12 cellular contexts compared by ENCODE assay signal in the genomic region with DNA sequence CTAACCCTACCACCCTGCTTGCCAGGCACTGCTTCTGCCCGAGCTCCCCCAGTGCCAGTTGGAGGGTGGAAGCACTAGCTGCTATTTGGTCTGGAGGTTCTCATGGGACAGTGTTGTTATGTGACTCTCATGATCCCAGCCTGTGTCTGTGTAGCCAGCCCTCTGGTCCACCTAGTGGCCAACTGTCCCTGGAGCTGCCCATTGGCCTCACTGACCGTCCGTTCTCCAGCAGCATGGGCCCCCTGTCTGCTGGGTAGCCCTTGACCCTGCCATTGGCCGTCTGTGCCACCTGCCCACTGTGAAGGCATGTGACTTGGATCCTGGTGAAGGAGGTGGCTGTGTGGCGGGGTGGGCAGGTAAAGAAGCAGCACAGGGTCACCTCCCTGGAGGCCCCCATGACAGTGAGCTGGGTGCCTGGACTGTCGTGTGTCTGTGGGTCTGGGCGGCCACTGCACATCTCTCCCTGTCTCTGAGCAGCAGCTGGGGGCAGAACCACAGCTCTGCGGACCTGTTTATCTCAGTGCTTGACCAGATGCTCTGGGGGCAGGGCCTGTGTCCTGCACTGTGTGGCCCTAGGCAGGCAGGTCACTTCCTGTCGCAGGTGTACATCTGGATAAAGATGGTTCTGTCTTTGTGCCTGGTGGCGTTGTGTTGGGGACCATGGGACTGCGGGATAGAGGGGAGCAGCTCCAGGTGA. TPM values are rescaled to one million over a fixed set of nuclear protein-coding genes. Genes with fewer than 3 reads are reported as not detected.
DNase-seq lines count a peak whose midpoint lies in the region; ATAC-seq, FAIRE-seq and TF ChIP-seq lines count a peak whose summit lies in the region.
"Had no signal": no experiment of that assay in that cellular context is flagged by ENCODE, and none has a peak within 500 bp of the region (broad histone marks: within the 10 kb centered on the region; RNA-seq: fewer than 3 reads in every experiment).

No MANE protein-coding gene starts in this region.

- WGBS in neuronal stem cell (ENCODE audit: extremely low coverage in 2 of 2, insufficient read length in 2 of 2, insufficient replicate concordance in 1 of 2), 2 donors: no CpG with 5 or more reads among the region's 11 CpGs

- ATAC-seq in activated CD8-positive, alpha-beta memory T cell treated with anti-CD3 and anti-CD28 coated beads, Interleukin-2, amount 10 ng/mL, durations not matched to agents 7 days and 5 days: no peak
- ATAC-seq in GM18505 (IDR thresholded peaks at IDR 0.05; ENCODE audit: unreplicated experiment): no peak
- no peak for ATAC-seq in HG03520 (IDR thresholded peaks at IDR 0.05; ENCODE audit: unreplicated experiment)

- CTCF ChIA-PET in activated CD8-positive, alpha-beta memory T cell treated with anti-CD3 and anti-CD28 coated beads, Interleukin-2, amount 10 ng/mL, durations not matched to agents 7 days and 5 days (lab: Charles Lee): no interaction called here

- H3K18ac ChIP-seq in neuronal stem cell (ENCODE audit: low read length): peak overlapping the region; percentile 20

- peaks cover 14% of the 10 kb centered on the region for H3K9me3 Mint-ChIP-seq in activated CD8-positive, alpha-beta memory T cell treated with anti-CD3 and anti-CD28 coated beads, Interleukin-2, amount 10 ng/mL, durations not matched to agents 7 days and 5 days (ENCODE audit: low read depth)

- H3K4me1 Mint-ChIP-seq in activated CD8-positive, alpha-beta memory T cell treated with anti-CD3 and anti-CD28 coated beads, Interleukin-2, amount 10 ng/mL, durations not matched to agents 7 days and 5 days: peaks cover 8% of the 10 kb centered on the region

- H3K36me3 Mint-ChIP-seq in activated CD8-positive, alpha-beta memory T cell treated with anti-CD3 and anti-CD28 coated beads, Interleukin-2, amount 10 ng/mL, durations not matched to agents 7 days and 5 days: peaks cover 21% of the 10 kb centered on the region

- TF ChIP-seq POLR2A in GM18505 (IDR thresholded peaks at IDR 0.05; ENCODE audit: borderline replicate concordance, extremely low read depth, insufficient read depth, insufficient read length) (no peak), H54 (IDR thresholded peaks at IDR 0.05; ENCODE audit: low read depth, low read length) (no peak)

- no peak overlapping the region for H2BK15ac ChIP-seq in neuronal stem cell (ENCODE audit: low read length)

- peaks cover 14% of the 10 kb centered on the region for H3K79me1 ChIP-seq in neuronal stem cell (ENCODE audit: low read depth, low read length)

- no peaks in the 10 kb centered on the region for H3K27me3 ChIP-seq in cardiac muscle cell
- no peaks in the 10 kb centered on the region for H3K27me3 ChIP-seq in neuronal stem cell (ENCODE audit: control insufficient read depth in 3 of 3, insufficient read depth in 3 of 3, low read depth in 1 of 3, low read length in 3 of 3)
- H3K27me3 ChIP-seq: sigmoid colon, uterus had no signal

- H2BK12ac ChIP-seq in neuronal stem cell (ENCODE audit: low read length): no peak overlapping the region

- H3K36me3 ChIP-seq in cardiac muscle cell (no peaks in the 10 kb centered on the region), neuronal stem cell (replicated peaks in 1 of 2; ENCODE audit: control insufficient read depth in 2 of 2, insufficient read depth in 2 of 2, low read length in 2 of 2) (no peaks in the 10 kb centered on the region)
- H3K36me3 ChIP-seq: sigmoid colon, uterus had no signal

- H2BK120ac ChIP-seq in neuronal stem cell (ENCODE audit: low read depth, low read length): no peak overlapping the region

- no peak overlapping the region for H3K27ac Mint-ChIP-seq in activated CD8-positive, alpha-beta memory T cell treated with anti-CD3 and anti-CD28 coated beads, Interleukin-2, amount 10 ng/mL, durations not matched to agents 7 days and 5 days

- H2BK5ac ChIP-seq in neuronal stem cell (ENCODE audit: low read length): no peak overlapping the region

- no peak overlapping the region for H4K8ac ChIP-seq in neuronal stem cell (ENCODE audit: low read depth, low read length)

- no peak overlapping the region for H3K4me3 Mint-ChIP-seq in activated CD8-positive, alpha-beta memory T cell treated with anti-CD3 and anti-CD28 coated beads, Interleukin-2, amount 10 ng/mL, durations not matched to agents 7 days and 5 days

- no peak overlapping the region for H3K4me2 ChIP-seq in neuronal stem cell (ENCODE audit: insufficient read depth, low read length, poor library complexity, severe bottlenecking)

- H3K27me3 Mint-ChIP-seq in activated CD8-positive, alpha-beta memory T cell treated with anti-CD3 and anti-CD28 coated beads, Interleukin-2, amount 10 ng/mL, durations not matched to agents 7 days and 5 days: no peaks in the 10 kb centered on the region

- no peak overlapping the region for H3K14ac ChIP-seq in neuronal stem cell (ENCODE audit: low read length)

- H3K9me3 ChIP-seq in cardiac muscle cell (ENCODE audit: low read depth): no peaks in the 10 kb centered on the region
- H3K9me3 ChIP-seq in neuronal stem cell (replicated peaks in 1 of 2; ENCODE audit: control insufficient read depth in 2 of 2, insufficient read depth in 1 of 2, low read depth in 1 of 2, low read length in 2 of 2): peaks cover 3 to 27% of the 10 kb centered on the region in 2 donors
- H3K9me3 ChIP-seq: sigmoid colon, uterus had no signal

- no peak overlapping the region for H3K4ac ChIP-seq in neuronal stem cell (ENCODE audit: low read length)

- H4K91ac ChIP-seq in neuronal stem cell (ENCODE audit: low read depth, low read length, poor library complexity): no peak overlapping the region

- peak; percentile 14 for TF ChIP-seq CTCF in cardiac muscle cell (IDR thresholded peaks at IDR 0.05; ENCODE audit: low read depth, low read length)

- H3K27ac ChIP-seq in cardiac muscle cell (no peak overlapping the region), neuronal stem cell (replicated peaks; ENCODE audit: low read length) (no peak overlapping the region)
- H3K27ac ChIP-seq: sigmoid colon, uterus had no signal

- H2AK5ac ChIP-seq in neuronal stem cell (ENCODE audit: low read depth, low read length): no peak overlapping the region

- H3K4me1 ChIP-seq in cardiac muscle cell (ENCODE audit: low read depth) (peaks cover 9% of the 10 kb centered on the region), neuronal stem cell (ENCODE audit: control insufficient read depth in 2 of 2, insufficient read depth in 1 of 2, low read depth in 1 of 2, low read length in 2 of 2) (peaks cover 12 to 23% of the 10 kb centered on the region in 2 donors)

- H3K23ac ChIP-seq in neuronal stem cell (ENCODE audit: low read depth, low read length, poor library complexity): peak overlapping the region; percentile 92

- no peak overlapping the region for H3K9ac ChIP-seq in neuronal stem cell (ENCODE audit: low read depth, low read length, poor library complexity)

- H3K4me3 ChIP-seq in cardiac muscle cell: no peak overlapping the region
- H3K4me3 ChIP-seq in neuronal stem cell (ENCODE audit: low read length in 2 of 2): no peak overlapping the region
- H3K4me3 ChIP-seq: sigmoid colon, uterus had no signal

- H2AFZ ChIP-seq in neuronal stem cell (ENCODE audit: low read length): no peak overlapping the region

- no peak for FAIRE-seq in H54 (lab: Jason Lieb, UNC)

- DNase-seq in D341Med (ENCODE audit: low spot score) (peak; percentile 19), cardiac muscle cell (ENCODE audit: low read depth in 1 of 2, low spot score in 1 of 2) (no peak), neuronal stem cell (ENCODE audit: low spot score) (no peak), H54 (ENCODE audit: insufficient read length, low spot score) (no peak)
- peak; percentile 28 for DNase-seq in activated CD8-positive, alpha-beta memory T cell treated with anti-CD3 and anti-CD28 coated beads, Interleukin-2, amount 10 ng/mL, durations not matched to agents 7 days and 5 days
- DNase-seq in effector CD8-positive, alpha-beta T cell (lab: John Stamatoyannopoulos, UW): no peak
- DNase-seq: NCI-H187, sigmoid colon, T1000, uterus had no signal

RNA-seq across cellular contexts. Expression of gene PHF2, which starts 11.4 kb away (rescaled TPM):
- total RNA-seq in activated CD8-positive, alpha-beta memory T cell treated with anti-CD3 and anti-CD28 coated beads, Interleukin-2, amount 10 ng/mL, durations not matched to agents 7 days and 5 days: 10 to 100 TPM; 25.1 to 26.3 TPM
- 24.1 and 33.7 TPM in 2 replicates for total RNA-seq in cardiac muscle cell
- polyA plus RNA-seq in cardiac muscle cell: 14.1 and 20.8 TPM in 2 replicates
- polyA plus RNA-seq in neuronal stem cell (2013, experiment 1 of 2): 19.9 TPM
- polyA plus RNA-seq in neuronal stem cell (2013, experiment 2 of 2): 19.8 TPM

Comparison
In these comparisons a context has a peak if more than half of its experiments do, and no peak if none do; other contexts are left out.
1. DNase-seq: peak in D341Med (single experiment) and activated CD8-positive, alpha-beta memory T cell treated with anti-CD3 and anti-CD28 coated beads, Interleukin-2, amount 10 ng/mL, durations not matched to agents 7 days and 5 days (single experiment); none in cardiac muscle cell (0 of 2), neuronal stem cell (single experiment), effector CD8-positive, alpha-beta T cell (single experiment) and H54 (single experiment).